Comparison of ENCODE assay signal across 1 cellular context in the genomic region with DNA sequence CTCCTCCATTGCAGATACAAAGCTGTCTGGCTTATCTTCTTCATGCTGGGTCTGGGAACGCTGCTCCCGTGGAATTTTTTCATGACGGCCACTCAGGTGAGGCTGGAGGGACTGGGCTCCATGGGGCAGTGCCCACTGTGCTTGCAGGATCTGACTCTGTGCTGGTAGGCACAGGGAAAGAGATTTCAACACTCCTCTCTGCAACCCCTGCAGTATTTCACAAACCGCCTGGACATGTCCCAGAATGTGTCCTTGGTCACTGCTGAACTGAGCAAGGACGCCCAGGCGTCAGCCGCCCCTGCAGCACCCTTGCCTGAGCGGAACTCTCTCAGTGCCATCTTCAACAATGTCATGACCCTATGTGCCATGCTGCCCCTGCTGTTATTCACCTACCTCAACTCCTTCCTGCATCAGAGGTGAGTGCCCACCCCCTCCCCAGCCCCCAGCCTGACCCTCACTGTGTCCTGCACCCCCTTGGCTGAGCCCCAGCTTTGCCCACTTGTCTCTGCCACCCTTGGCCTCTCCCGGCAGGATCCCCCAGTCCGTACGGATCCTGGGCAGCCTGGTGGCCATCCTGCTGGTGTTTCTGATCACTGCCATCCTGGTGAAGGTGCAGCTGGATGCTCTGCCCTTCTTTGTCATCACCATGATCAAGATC.
TF ChIP-seq lines count a peak whose summit lies in the region.

No MANE protein-coding gene starts in this region.

TF ChIP-seq in GM23338, 12 proteins besides CTCF, POLR2A, EP300 and RAD21 (continued from another document):
- no peak for TF ChIP-seq NANOG (IDR thresholded peaks at IDR 0.05; ENCODE audit: borderline replicate concordance)
- TF ChIP-seq STAT1 (IDR thresholded peaks at IDR 0.05; ENCODE audit: unreplicated experiment), result no peak
- TF ChIP-seq ZNF331 (CRISPR knock-in tag; IDR thresholded peaks at IDR 0.05; ENCODE audit: low read depth), result no peak
- no peak for TF ChIP-seq ZNF114 (CRISPR knock-in tag; IDR thresholded peaks at IDR 0.05)
- TF ChIP-seq, protein P1, sequence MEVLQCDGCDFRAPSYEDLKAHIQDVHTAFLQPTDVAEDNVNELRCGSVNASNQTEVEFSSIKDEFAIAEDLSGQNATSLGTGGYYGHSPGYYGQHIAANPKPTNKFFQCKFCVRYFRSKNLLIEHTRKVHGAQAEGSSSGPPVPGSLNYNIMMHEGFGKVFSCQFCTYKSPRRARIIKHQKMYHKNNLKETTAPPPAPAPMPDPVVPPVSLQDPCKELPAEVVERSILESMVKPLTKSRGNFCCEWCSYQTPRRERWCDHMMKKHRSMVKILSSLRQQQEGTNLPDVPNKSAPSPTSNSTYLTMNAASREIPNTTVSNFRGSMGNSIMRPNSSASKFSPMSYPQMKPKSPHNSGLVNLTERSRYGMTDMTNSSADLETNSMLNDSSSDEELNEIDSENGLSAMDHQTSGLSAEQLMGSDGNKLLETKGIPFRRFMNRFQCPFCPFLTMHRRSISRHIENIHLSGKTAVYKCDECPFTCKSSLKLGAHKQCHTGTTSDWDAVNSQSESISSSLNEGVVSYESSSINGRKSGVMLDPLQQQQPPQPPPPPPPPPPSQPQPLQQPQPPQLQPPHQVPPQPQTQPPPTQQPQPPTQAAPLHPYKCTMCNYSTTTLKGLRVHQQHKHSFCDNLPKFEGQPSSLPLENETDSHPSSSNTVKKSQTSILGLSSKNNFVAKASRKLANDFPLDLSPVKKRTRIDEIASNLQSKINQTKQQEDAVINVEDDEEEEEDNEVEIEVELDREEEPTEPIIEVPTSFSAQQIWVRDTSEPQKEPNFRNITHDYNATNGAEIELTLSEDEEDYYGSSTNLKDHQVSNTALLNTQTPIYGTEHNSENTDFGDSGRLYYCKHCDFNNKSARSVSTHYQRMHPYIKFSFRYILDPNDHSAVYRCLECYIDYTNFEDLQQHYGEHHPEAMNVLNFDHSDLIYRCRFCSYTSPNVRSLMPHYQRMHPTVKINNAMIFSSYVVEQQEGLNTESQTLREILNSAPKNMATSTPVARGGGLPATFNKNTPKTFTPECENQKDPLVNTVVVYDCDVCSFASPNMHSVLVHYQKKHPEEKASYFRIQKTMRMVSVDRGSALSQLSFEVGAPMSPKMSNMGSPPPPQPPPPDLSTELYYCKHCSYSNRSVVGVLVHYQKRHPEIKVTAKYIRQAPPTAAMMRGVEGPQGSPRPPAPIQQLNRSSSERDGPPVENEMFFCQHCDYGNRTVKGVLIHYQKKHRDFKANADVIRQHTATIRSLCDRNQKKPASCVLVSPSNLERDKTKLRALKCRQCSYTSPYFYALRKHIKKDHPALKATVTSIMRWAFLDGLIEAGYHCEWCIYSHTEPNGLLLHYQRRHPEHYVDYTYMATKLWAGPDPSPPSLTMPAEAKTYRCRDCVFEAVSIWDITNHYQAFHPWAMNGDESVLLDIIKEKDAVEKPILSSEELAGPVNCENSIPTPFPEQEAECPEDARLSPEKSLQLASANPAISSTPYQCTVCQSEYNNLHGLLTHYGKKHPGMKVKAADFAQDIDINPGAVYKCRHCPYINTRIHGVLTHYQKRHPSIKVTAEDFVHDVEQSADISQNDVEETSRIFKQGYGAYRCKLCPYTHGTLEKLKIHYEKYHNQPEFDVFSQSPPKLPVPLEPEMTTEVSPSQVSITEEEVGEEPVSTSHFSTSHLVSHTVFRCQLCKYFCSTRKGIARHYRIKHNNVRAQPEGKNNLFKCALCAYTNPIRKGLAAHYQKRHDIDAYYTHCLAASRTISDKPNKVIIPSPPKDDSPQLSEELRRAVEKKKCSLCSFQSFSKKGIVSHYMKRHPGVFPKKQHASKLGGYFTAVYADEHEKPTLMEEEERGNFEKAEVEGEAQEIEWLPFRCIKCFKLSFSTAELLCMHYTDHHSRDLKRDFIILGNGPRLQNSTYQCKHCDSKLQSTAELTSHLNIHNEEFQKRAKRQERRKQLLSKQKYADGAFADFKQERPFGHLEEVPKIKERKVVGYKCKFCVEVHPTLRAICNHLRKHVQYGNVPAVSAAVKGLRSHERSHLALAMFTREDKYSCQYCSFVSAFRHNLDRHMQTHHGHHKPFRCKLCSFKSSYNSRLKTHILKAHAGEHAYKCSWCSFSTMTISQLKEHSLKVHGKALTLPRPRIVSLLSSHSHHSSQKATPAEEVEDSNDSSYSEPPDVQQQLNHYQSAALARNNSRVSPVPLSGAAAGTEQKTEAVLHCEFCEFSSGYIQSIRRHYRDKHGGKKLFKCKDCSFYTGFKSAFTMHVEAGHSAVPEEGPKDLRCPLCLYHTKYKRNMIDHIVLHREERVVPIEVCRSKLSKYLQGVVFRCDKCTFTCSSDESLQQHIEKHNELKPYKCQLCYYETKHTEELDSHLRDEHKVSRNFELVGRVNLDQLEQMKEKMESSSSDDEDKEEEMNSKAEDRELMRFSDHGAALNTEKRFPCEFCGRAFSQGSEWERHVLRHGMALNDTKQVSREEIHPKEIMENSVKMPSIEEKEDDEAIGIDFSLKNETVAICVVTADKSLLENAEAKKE (CRISPR knock-in tag; IDR thresholded peaks at IDR 0.05), result no peak
- TF ChIP-seq JUNB (IDR thresholded peaks at IDR 0.05; ENCODE audit: unreplicated experiment), result no peak
- TF ChIP-seq, protein P2, sequence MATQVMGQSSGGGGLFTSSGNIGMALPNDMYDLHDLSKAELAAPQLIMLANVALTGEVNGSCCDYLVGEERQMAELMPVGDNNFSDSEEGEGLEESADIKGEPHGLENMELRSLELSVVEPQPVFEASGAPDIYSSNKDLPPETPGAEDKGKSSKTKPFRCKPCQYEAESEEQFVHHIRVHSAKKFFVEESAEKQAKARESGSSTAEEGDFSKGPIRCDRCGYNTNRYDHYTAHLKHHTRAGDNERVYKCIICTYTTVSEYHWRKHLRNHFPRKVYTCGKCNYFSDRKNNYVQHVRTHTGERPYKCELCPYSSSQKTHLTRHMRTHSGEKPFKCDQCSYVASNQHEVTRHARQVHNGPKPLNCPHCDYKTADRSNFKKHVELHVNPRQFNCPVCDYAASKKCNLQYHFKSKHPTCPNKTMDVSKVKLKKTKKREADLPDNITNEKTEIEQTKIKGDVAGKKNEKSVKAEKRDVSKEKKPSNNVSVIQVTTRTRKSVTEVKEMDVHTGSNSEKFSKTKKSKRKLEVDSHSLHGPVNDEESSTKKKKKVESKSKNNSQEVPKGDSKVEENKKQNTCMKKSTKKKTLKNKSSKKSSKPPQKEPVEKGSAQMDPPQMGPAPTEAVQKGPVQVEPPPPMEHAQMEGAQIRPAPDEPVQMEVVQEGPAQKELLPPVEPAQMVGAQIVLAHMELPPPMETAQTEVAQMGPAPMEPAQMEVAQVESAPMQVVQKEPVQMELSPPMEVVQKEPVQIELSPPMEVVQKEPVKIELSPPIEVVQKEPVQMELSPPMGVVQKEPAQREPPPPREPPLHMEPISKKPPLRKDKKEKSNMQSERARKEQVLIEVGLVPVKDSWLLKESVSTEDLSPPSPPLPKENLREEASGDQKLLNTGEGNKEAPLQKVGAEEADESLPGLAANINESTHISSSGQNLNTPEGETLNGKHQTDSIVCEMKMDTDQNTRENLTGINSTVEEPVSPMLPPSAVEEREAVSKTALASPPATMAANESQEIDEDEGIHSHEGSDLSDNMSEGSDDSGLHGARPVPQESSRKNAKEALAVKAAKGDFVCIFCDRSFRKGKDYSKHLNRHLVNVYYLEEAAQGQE (IDR thresholded peaks at IDR 0.05; ENCODE audit: unreplicated experiment), result no peak
- TF ChIP-seq, protein P3, sequence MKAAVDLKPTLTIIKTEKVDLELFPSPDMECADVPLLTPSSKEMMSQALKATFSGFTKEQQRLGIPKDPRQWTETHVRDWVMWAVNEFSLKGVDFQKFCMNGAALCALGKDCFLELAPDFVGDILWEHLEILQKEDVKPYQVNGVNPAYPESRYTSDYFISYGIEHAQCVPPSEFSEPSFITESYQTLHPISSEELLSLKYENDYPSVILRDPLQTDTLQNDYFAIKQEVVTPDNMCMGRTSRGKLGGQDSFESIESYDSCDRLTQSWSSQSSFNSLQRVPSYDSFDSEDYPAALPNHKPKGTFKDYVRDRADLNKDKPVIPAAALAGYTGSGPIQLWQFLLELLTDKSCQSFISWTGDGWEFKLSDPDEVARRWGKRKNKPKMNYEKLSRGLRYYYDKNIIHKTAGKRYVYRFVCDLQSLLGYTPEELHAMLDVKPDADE (IDR thresholded peaks at IDR 0.05), result no peak
